ENCODE assay signal across 19 cellular contexts in genomic region chr6:19354181-19354580, GRCh38.
A peak's percentile ranks its signal among the peaks of the same experiment; 100 is the strongest.
DNase-seq lines count a peak whose midpoint lies in the region; ATAC-seq and TF ChIP-seq lines count a peak whose summit lies in the region.
"Had no signal": no experiment of that assay in that cellular context is flagged by ENCODE, and none has a peak within 500 bp of the region (broad histone marks: within the 10 kb centered on the region; RNA-seq: fewer than 3 reads in every experiment).

No MANE protein-coding gene starts in this region.

- BruUV-seq in PC-3 (replicated peaks; lab: Mats Ljungman, UMichigan), result no TSS peak

- no peaks in the 10 kb centered on the region for H3K36me3 ChIP-seq in PC-3 (ENCODE audit: low read depth, low read length)

- H3K9me2 ChIP-seq in PC-3 (replicated peaks; ENCODE audit: low read length), result 0 out of 2 replicates have a peak, but pooled peaks cover 5% of the 10 kb centered on the region

- H4K20me1 ChIP-seq in PC-3 (ENCODE audit: low read length), result no peaks in the 10 kb centered on the region

- ATAC-seq in PC-3, result peak; percentile 18; the same call in 1 of the 2 replicates
- no peak for ATAC-seq in HG03342 (IDR thresholded peaks at IDR 0.05; ENCODE audit: unreplicated experiment)

- H3F3A ChIP-seq in PC-3 (ENCODE audit: low read length, unreplicated experiment), result no peaks in the 10 kb centered on the region

- no peak overlapping the region for H3K27ac ChIP-seq in PC-3 (ENCODE audit: low read length)
- H3K27ac ChIP-seq: 22Rv1, KMS-11, PC-9, RWPE1 had no signal

- intact Hi-C loops in PC-3 (cut with micrococcal nuclease), result no loop called here

- CTCF ChIA-PET in PC-3 (lab: Charles Lee), result no interaction called here

- H3K4me2 ChIP-seq in PC-3 (ENCODE audit: low read length), result no peak overlapping the region
- H3K4me2 ChIP-seq: KMS-11, PC-9 had no signal

- no peaks in the 10 kb centered on the region for H3K9me3 ChIP-seq in PC-3 (ENCODE audit: low read length)
- H3K9me3 ChIP-seq: Caco-2 had no signal

- no peaks in the 10 kb centered on the region for H3K27me3 ChIP-seq in PC-3 (ENCODE audit: low read length)

- H2AFZ ChIP-seq in PC-3 (ENCODE audit: low read length), result no peak overlapping the region
- H2AFZ ChIP-seq: PC-9 had no signal

- no peak for TF ChIP-seq CTCF in PC-3 (conservative IDR thresholded peaks at IDR 0.05; ENCODE audit: low read depth, low read length)

- H3K9ac ChIP-seq in PC-3 (ENCODE audit: low read length), result no peak overlapping the region
- H3K9ac ChIP-seq: KMS-11 had no signal

- no peak overlapping the region for H3K4me3 ChIP-seq in PC-3 (ENCODE audit: low read length)
- H3K4me3 ChIP-seq: PC-9 had no signal

- no peaks in the 10 kb centered on the region for H3K4me1 ChIP-seq in PC-3 (ENCODE audit: insufficient read depth, low read length)
- H3K4me1 ChIP-seq: Caco-2 had no signal

- POLR2A ChIA-PET in PC-3 (lab: Charles Lee; ENCODE audit: unreplicated experiment), result no interaction called here

- DNase-seq in DMS 273 (lab: John Stamatoyannopoulos, UW; ENCODE audit: unreplicated experiment) (peak; percentile 49), DMS 273 treated with DMSO at 0.1 percent for 48 hours (lab: John Stamatoyannopoulos, UW) (no peak), NCI-H1436 (lab: John Stamatoyannopoulos, UW) (peak; percentile 65), NCI-H345 (lab: John Stamatoyannopoulos, UW) (peak; percentile 72), PC-3 (no peak), SKM-1 (lab: John Stamatoyannopoulos, UW; ENCODE audit: unreplicated experiment) (no peak), SIG-M5 treated with dmso at 0.1 percent for 504 hours (lab: John Stamatoyannopoulos, UW; ENCODE audit: unreplicated experiment) (no peak)
- DNase-seq: AML-193, Caco-2, NCI-H187 treated with DMSO at 0.1 percent for 48 hours, NCI-H446, NCI-H774, PC-9, SIG-M5, T1000 had no signal

- no peaks in the 10 kb centered on the region for H3K79me2 ChIP-seq in PC-3 (ENCODE audit: low read length)

Comparison
In these comparisons a context has a peak if more than half of its experiments do, and no peak if none do; other contexts are left out.
1. DNase-seq: peak in DMS 273 (single experiment), NCI-H1436 (single experiment) and NCI-H345 (single experiment); none in DMS 273 treated with DMSO at 0.1 percent for 48 hours (single experiment), PC-3 (single experiment), SKM-1 (single experiment) and SIG-M5 treated with dmso at 0.1 percent for 504 hours (single experiment).